1 cellular context compared by ENCODE assay signal in the genomic region with DNA sequence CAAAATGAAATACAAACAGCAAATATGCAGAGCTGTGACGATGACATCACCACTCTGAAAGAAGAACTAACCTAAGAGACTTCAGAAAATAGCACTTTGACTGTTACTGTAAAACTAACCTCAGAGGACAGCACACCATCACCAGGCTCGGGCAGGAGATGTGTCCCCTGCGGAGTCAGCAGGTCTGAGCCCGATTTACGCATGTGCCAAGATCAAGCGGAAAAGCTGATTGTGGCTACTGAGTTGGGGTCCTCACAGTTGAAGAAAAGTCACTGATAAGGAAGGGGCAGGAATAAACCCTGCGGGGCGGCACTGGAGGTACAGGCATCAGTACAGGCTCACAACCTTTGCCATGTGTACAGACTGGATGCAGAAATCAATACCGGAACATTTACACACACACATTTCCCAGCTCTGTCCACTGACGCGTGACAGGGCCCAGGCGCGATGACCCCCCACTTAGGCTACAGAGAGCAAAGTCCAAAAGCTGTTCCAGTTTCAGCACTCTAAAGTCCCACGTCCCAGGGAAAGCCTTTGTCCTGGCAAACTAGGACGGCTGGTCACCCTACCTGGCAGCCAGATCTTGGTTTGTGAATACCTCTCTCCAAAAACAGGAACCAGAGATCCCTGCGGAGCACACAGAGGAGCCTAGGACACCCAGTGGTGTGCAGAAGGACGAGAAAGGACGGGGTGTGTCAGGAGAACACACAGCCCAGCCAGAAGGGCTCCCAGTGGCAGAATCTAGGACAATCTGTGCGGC.
TF ChIP-seq lines count a peak whose summit lies in the region.

No MANE protein-coding gene starts in this region.

TF ChIP-seq in GM23338, 12 proteins besides CTCF, POLR2A, EP300 and RAD21 (continued from another document):
- TF ChIP-seq, protein P1, sequence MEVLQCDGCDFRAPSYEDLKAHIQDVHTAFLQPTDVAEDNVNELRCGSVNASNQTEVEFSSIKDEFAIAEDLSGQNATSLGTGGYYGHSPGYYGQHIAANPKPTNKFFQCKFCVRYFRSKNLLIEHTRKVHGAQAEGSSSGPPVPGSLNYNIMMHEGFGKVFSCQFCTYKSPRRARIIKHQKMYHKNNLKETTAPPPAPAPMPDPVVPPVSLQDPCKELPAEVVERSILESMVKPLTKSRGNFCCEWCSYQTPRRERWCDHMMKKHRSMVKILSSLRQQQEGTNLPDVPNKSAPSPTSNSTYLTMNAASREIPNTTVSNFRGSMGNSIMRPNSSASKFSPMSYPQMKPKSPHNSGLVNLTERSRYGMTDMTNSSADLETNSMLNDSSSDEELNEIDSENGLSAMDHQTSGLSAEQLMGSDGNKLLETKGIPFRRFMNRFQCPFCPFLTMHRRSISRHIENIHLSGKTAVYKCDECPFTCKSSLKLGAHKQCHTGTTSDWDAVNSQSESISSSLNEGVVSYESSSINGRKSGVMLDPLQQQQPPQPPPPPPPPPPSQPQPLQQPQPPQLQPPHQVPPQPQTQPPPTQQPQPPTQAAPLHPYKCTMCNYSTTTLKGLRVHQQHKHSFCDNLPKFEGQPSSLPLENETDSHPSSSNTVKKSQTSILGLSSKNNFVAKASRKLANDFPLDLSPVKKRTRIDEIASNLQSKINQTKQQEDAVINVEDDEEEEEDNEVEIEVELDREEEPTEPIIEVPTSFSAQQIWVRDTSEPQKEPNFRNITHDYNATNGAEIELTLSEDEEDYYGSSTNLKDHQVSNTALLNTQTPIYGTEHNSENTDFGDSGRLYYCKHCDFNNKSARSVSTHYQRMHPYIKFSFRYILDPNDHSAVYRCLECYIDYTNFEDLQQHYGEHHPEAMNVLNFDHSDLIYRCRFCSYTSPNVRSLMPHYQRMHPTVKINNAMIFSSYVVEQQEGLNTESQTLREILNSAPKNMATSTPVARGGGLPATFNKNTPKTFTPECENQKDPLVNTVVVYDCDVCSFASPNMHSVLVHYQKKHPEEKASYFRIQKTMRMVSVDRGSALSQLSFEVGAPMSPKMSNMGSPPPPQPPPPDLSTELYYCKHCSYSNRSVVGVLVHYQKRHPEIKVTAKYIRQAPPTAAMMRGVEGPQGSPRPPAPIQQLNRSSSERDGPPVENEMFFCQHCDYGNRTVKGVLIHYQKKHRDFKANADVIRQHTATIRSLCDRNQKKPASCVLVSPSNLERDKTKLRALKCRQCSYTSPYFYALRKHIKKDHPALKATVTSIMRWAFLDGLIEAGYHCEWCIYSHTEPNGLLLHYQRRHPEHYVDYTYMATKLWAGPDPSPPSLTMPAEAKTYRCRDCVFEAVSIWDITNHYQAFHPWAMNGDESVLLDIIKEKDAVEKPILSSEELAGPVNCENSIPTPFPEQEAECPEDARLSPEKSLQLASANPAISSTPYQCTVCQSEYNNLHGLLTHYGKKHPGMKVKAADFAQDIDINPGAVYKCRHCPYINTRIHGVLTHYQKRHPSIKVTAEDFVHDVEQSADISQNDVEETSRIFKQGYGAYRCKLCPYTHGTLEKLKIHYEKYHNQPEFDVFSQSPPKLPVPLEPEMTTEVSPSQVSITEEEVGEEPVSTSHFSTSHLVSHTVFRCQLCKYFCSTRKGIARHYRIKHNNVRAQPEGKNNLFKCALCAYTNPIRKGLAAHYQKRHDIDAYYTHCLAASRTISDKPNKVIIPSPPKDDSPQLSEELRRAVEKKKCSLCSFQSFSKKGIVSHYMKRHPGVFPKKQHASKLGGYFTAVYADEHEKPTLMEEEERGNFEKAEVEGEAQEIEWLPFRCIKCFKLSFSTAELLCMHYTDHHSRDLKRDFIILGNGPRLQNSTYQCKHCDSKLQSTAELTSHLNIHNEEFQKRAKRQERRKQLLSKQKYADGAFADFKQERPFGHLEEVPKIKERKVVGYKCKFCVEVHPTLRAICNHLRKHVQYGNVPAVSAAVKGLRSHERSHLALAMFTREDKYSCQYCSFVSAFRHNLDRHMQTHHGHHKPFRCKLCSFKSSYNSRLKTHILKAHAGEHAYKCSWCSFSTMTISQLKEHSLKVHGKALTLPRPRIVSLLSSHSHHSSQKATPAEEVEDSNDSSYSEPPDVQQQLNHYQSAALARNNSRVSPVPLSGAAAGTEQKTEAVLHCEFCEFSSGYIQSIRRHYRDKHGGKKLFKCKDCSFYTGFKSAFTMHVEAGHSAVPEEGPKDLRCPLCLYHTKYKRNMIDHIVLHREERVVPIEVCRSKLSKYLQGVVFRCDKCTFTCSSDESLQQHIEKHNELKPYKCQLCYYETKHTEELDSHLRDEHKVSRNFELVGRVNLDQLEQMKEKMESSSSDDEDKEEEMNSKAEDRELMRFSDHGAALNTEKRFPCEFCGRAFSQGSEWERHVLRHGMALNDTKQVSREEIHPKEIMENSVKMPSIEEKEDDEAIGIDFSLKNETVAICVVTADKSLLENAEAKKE (CRISPR knock-in tag; IDR thresholded peaks at IDR 0.05): no peak
- TF ChIP-seq EZH2 (IDR thresholded peaks at IDR 0.05; ENCODE audit: low read depth, unreplicated experiment): no peak
- TF ChIP-seq, protein P2, sequence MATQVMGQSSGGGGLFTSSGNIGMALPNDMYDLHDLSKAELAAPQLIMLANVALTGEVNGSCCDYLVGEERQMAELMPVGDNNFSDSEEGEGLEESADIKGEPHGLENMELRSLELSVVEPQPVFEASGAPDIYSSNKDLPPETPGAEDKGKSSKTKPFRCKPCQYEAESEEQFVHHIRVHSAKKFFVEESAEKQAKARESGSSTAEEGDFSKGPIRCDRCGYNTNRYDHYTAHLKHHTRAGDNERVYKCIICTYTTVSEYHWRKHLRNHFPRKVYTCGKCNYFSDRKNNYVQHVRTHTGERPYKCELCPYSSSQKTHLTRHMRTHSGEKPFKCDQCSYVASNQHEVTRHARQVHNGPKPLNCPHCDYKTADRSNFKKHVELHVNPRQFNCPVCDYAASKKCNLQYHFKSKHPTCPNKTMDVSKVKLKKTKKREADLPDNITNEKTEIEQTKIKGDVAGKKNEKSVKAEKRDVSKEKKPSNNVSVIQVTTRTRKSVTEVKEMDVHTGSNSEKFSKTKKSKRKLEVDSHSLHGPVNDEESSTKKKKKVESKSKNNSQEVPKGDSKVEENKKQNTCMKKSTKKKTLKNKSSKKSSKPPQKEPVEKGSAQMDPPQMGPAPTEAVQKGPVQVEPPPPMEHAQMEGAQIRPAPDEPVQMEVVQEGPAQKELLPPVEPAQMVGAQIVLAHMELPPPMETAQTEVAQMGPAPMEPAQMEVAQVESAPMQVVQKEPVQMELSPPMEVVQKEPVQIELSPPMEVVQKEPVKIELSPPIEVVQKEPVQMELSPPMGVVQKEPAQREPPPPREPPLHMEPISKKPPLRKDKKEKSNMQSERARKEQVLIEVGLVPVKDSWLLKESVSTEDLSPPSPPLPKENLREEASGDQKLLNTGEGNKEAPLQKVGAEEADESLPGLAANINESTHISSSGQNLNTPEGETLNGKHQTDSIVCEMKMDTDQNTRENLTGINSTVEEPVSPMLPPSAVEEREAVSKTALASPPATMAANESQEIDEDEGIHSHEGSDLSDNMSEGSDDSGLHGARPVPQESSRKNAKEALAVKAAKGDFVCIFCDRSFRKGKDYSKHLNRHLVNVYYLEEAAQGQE (IDR thresholded peaks at IDR 0.05; ENCODE audit: unreplicated experiment): no peak
- TF ChIP-seq, protein P3, sequence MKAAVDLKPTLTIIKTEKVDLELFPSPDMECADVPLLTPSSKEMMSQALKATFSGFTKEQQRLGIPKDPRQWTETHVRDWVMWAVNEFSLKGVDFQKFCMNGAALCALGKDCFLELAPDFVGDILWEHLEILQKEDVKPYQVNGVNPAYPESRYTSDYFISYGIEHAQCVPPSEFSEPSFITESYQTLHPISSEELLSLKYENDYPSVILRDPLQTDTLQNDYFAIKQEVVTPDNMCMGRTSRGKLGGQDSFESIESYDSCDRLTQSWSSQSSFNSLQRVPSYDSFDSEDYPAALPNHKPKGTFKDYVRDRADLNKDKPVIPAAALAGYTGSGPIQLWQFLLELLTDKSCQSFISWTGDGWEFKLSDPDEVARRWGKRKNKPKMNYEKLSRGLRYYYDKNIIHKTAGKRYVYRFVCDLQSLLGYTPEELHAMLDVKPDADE (IDR thresholded peaks at IDR 0.05): no peak
- no peak for TF ChIP-seq EZH2phosphoT487 (IDR thresholded peaks at IDR 0.05; ENCODE audit: unreplicated experiment)
- no peak for TF ChIP-seq JUNB (IDR thresholded peaks at IDR 0.05; ENCODE audit: unreplicated experiment)
- TF ChIP-seq POLR2AphosphoS5 (IDR thresholded peaks at IDR 0.05; ENCODE audit: low read depth): no peak
- no peak for TF ChIP-seq ZNF331 (CRISPR knock-in tag; IDR thresholded peaks at IDR 0.05; ENCODE audit: low read depth)
- no peak for TF ChIP-seq CREB1 (CRISPR knock-in tag; IDR thresholded peaks at IDR 0.05; ENCODE audit: low read depth)
- no peak for TF ChIP-seq NANOG (IDR thresholded peaks at IDR 0.05; ENCODE audit: borderline replicate concordance)
- TF ChIP-seq STAT1 (IDR thresholded peaks at IDR 0.05; ENCODE audit: unreplicated experiment): no peak
